In genomic region chr1:103525607-103526507, GRCh38 we compare ENCODE assay signal across 1 cellular context.
TF ChIP-seq lines count a peak whose summit lies in the region.

A gene with protein sequence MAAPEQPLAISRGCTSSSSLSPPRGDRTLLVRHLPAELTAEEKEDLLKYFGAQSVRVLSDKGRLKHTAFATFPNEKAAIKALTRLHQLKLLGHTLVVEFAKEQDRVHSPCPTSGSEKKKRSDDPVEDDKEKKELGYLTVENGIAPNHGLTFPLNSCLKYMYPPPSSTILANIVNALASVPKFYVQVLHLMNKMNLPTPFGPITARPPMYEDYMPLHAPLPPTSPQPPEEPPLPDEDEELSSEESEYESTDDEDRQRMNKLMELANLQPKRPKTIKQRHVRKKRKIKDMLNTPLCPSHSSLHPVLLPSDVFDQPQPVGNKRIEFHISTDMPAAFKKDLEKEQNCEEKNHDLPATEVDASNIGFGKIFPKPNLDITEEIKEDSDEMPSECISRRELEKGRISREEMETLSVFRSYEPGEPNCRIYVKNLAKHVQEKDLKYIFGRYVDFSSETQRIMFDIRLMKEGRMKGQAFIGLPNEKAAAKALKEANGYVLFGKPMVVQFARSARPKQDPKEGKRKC (plus strand): TSS chr1:103525699. CDS start chr1:103526071, 372 bp downstream.

TF ChIP-seq in HEK293, 187 proteins besides CTCF, POLR2A, EP300 and RAD21 (continued from another document):
- TF ChIP-seq, protein P1, sequence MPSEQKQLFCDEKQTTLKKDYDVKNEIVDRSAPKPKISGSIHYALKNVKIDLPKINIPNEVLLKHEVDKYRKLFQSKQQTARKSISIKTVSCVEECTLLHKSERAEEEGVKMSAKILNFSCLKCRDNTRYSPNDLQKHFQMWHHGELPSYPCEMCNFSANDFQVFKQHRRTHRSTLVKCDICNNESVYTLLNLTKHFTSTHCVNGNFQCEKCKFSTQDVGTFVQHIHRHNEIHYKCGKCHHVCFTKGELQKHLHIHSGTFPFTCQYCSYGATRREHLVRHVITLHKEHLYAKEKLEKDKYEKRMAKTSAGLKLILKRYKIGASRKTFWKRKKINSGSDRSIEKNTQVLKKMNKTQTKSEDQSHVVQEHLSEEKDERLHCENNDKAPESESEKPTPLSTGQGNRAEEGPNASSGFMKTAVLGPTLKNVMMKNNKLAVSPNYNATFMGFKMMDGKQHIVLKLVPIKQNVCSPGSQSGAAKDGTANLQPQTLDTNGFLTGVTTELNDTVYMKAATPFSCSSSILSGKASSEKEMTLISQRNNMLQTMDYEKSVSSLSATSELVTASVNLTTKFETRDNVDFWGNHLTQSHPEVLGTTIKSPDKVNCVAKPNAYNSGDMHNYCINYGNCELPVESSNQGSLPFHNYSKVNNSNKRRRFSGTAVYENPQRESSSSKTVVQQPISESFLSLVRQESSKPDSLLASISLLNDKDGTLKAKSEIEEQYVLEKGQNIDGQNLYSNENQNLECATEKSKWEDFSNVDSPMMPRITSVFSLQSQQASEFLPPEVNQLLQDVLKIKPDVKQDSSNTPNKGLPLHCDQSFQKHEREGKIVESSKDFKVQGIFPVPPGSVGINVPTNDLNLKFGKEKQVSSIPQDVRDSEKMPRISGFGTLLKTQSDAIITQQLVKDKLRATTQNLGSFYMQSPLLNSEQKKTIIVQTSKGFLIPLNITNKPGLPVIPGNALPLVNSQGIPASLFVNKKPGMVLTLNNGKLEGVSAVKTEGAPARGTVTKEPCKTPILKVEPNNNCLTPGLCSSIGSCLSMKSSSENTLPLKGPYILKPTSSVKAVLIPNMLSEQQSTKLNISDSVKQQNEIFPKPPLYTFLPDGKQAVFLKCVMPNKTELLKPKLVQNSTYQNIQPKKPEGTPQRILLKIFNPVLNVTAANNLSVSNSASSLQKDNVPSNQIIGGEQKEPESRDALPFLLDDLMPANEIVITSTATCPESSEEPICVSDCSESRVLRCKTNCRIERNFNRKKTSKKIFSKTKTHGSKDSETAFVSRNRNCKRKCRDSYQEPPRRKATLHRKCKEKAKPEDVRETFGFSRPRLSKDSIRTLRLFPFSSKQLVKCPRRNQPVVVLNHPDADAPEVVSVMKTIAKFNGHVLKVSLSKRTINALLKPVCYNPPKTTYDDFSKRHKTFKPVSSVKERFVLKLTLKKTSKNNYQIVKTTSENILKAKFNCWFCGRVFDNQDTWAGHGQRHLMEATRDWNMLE (tag by site-specific recombination; conservative IDR thresholded peaks at IDR 0.05; ENCODE audit: low read depth) = peak; percentile 66
- TF ChIP-seq SP7 (tag by site-specific recombination; IDR thresholded peaks at IDR 0.05) = peak; percentile 38; the same call in 1 of the 2 replicates
- TF ChIP-seq, protein P2, sequence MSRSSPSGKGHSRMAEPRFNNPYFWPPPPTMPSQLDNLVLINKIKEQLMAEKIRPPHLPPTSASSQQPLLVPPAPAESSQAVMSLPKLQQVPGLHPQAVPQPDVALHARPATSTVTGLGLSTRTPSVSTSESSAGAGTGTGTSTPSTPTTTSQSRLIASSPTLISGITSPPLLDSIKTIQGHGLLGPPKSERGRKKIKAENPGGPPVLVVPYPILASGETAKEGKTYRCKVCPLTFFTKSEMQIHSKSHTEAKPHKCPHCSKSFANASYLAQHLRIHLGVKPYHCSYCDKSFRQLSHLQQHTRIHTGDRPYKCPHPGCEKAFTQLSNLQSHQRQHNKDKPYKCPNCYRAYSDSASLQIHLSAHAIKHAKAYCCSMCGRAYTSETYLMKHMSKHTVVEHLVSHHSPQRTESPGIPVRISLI (tag by site-specific recombination; IDR thresholded peaks at IDR 0.05) = peak; percentile 72
- TF ChIP-seq ZNF2 (tag by site-specific recombination; IDR thresholded peaks at IDR 0.05) = peak; percentile 44; the same call in 1 of the 2 replicates
- peak; percentile 78 for TF ChIP-seq PRDM10 (tag by site-specific recombination; IDR thresholded peaks at IDR 0.05)
- TF ChIP-seq ZBTB8A (tag by site-specific recombination; IDR thresholded peaks at IDR 0.05) = no peak
- 0 out of 2 replicates have a peak, but pooled peaks have one; percentile 8 for TF ChIP-seq ZNF629 (tag by site-specific recombination; IDR thresholded peaks at IDR 0.05)
- no peak for TF ChIP-seq ZNF114 (tag by site-specific recombination; IDR thresholded peaks at IDR 0.05)
- TF ChIP-seq ZNF843 (tag by site-specific recombination; IDR thresholded peaks at IDR 0.05) = no peak
- peak; percentile 70 for TF ChIP-seq IKZF3 (tag by site-specific recombination; IDR thresholded peaks at IDR 0.05)
- peak; percentile 87 for TF ChIP-seq ZNF76 (tag by site-specific recombination; IDR thresholded peaks at IDR 0.05; ENCODE audit: borderline replicate concordance, low read depth)
- TF ChIP-seq ZNF544 (tag by site-specific recombination; IDR thresholded peaks at IDR 0.05) = no peak
- TF ChIP-seq ZNF354C (tag by site-specific recombination; IDR thresholded peaks at IDR 0.05; ENCODE audit: borderline replicate concordance, low read depth) = no peak
- TF ChIP-seq ZNF416 (tag by site-specific recombination; IDR thresholded peaks at IDR 0.05) = no peak
- TF ChIP-seq SP3 (tag by site-specific recombination; IDR thresholded peaks at IDR 0.05) = peak; percentile 40
- TF ChIP-seq, protein P3, sequence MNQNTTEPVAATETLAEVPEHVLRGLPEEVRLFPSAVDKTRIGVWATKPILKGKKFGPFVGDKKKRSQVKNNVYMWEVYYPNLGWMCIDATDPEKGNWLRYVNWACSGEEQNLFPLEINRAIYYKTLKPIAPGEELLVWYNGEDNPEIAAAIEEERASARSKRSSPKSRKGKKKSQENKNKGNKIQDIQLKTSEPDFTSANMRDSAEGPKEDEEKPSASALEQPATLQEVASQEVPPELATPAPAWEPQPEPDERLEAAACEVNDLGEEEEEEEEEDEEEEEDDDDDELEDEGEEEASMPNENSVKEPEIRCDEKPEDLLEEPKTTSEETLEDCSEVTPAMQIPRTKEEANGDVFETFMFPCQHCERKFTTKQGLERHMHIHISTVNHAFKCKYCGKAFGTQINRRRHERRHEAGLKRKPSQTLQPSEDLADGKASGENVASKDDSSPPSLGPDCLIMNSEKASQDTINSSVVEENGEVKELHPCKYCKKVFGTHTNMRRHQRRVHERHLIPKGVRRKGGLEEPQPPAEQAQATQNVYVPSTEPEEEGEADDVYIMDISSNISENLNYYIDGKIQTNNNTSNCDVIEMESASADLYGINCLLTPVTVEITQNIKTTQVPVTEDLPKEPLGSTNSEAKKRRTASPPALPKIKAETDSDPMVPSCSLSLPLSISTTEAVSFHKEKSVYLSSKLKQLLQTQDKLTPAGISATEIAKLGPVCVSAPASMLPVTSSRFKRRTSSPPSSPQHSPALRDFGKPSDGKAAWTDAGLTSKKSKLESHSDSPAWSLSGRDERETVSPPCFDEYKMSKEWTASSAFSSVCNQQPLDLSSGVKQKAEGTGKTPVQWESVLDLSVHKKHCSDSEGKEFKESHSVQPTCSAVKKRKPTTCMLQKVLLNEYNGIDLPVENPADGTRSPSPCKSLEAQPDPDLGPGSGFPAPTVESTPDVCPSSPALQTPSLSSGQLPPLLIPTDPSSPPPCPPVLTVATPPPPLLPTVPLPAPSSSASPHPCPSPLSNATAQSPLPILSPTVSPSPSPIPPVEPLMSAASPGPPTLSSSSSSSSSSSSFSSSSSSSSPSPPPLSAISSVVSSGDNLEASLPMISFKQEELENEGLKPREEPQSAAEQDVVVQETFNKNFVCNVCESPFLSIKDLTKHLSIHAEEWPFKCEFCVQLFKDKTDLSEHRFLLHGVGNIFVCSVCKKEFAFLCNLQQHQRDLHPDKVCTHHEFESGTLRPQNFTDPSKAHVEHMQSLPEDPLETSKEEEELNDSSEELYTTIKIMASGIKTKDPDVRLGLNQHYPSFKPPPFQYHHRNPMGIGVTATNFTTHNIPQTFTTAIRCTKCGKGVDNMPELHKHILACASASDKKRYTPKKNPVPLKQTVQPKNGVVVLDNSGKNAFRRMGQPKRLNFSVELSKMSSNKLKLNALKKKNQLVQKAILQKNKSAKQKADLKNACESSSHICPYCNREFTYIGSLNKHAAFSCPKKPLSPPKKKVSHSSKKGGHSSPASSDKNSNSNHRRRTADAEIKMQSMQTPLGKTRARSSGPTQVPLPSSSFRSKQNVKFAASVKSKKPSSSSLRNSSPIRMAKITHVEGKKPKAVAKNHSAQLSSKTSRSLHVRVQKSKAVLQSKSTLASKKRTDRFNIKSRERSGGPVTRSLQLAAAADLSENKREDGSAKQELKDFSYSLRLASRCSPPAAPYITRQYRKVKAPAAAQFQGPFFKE (tag by site-specific recombination; IDR thresholded peaks at IDR 0.05; ENCODE audit: borderline replicate concordance) = no peak
- TF ChIP-seq SCRT1 (tag by site-specific recombination; IDR thresholded peaks at IDR 0.05; ENCODE audit: borderline replicate concordance) = no peak
- TF ChIP-seq ZNF221 (tag by site-specific recombination; IDR thresholded peaks at IDR 0.05; ENCODE audit: borderline replicate concordance) = no peak
- TF ChIP-seq ZNF423 (tag by site-specific recombination; IDR thresholded peaks at IDR 0.05) = no peak
- TF ChIP-seq ZNF600 (tag by site-specific recombination; IDR thresholded peaks at IDR 0.05) = peak; percentile 44; the same call in 1 of the 2 replicates
- TF ChIP-seq YY1 (tag by site-specific recombination; IDR thresholded peaks at IDR 0.05) = peak; percentile 78
- peak; percentile 62; the same call in 1 of the 2 replicates for TF ChIP-seq ZEB2 (tag by site-specific recombination; IDR thresholded peaks at IDR 0.05)
- TF ChIP-seq ZNF394 (tag by site-specific recombination; IDR thresholded peaks at IDR 0.05; ENCODE audit: borderline replicate concordance) = 0 out of 2 replicates have a peak, but pooled peaks have one; percentile 34
- TF ChIP-seq ZNF23 (tag by site-specific recombination; IDR thresholded peaks at IDR 0.05; ENCODE audit: borderline replicate concordance) = no peak
- peak; percentile 29; the same call in 1 of the 2 replicates for TF ChIP-seq REST (tag by site-specific recombination; IDR thresholded peaks at IDR 0.05)
- TF ChIP-seq ZFP37 (tag by site-specific recombination; IDR thresholded peaks at IDR 0.05) = 0 out of 2 replicates have a peak, but pooled peaks have one; percentile 26
- TF ChIP-seq KLF9 (tag by site-specific recombination; IDR thresholded peaks at IDR 0.05; ENCODE audit: low read depth) = peak; percentile 22; the same call in 1 of the 2 replicates
- peak; percentile 49; the same call in 1 of the 2 replicates for TF ChIP-seq ZBTB20 (tag by site-specific recombination; IDR thresholded peaks at IDR 0.05)
